18 cellular contexts compared by ENCODE assay signal in genomic region chr18:2411381-2411977, GRCh38.
DNase-seq lines count a peak whose midpoint lies in the region; TF ChIP-seq lines count a peak whose summit lies in the region.
"Had no signal": no experiment of that assay in that cellular context is flagged by ENCODE, and none has a peak within 500 bp of the region (broad histone marks: within the 10 kb centered on the region; RNA-seq: fewer than 3 reads in every experiment).

No MANE protein-coding gene starts in this region.

- no peak overlapping the region for H3K4me3 Mint-ChIP-seq in CD4-positive, alpha-beta memory T cell
- H3K4me3 Mint-ChIP-seq: naive B cell; stimulated activated naive CD8-positive, alpha-beta T cell treated with anti-CD3 and anti-CD28 coated beads, Interleukin-15, amount 100 ng/mL, for 72 hours had no signal

- no peaks in the 10 kb centered on the region for H3K36me3 ChIP-seq in CD4-positive, alpha-beta memory T cell (ENCODE audit: insufficient read depth, low read length)
- H3K36me3 ChIP-seq: BE2C had no signal

- H3K9me3 Mint-ChIP-seq in CD4-positive, alpha-beta memory T cell = no peaks in the 10 kb centered on the region
- H3K9me3 Mint-ChIP-seq: naive B cell; stimulated activated naive CD8-positive, alpha-beta T cell treated with anti-CD3 and anti-CD28 coated beads, Interleukin-15, amount 100 ng/mL, for 72 hours had no signal

- no peak overlapping the region for H3K27ac ChIP-seq in CD4-positive, alpha-beta memory T cell (ENCODE audit: low read depth, low read length)

- H3K4me1 Mint-ChIP-seq in CD4-positive, alpha-beta memory T cell = no peaks in the 10 kb centered on the region
- H3K4me1 Mint-ChIP-seq: naive B cell; stimulated activated naive CD8-positive, alpha-beta T cell treated with anti-CD3 and anti-CD28 coated beads, Interleukin-15, amount 100 ng/mL, for 72 hours had no signal

- H3K9me3 ChIP-seq in CD4-positive, alpha-beta memory T cell (ENCODE audit: control insufficient read depth in 1 of 2, low read length in 2 of 2) = no peaks in the 10 kb centered on the region
- H3K9me3 ChIP-seq: BE2C had no signal

- no peak overlapping the region for H3K4me3 ChIP-seq in cardiac fibroblast (replicated peaks in 1 of 2; ENCODE audit: low read depth in 2 of 2, low read length in 2 of 2)
- no peak overlapping the region for H3K4me3 ChIP-seq in CD4-positive, alpha-beta memory T cell (ENCODE audit: low read length in 2 of 2)

- peak; percentile 82 for DNase-seq in DMS53 (lab: John Stamatoyannopoulos, UW)
- DNase-seq in LoVo (ENCODE audit: low spot score) = peak; percentile 11
- peak; percentile 17 to 31 for DNase-seq in cardiac fibroblast (ENCODE audit: low read depth in 2 of 2)
- peak; percentile 82 for DNase-seq in kidney tubule cell (ENCODE audit: low spot score)
- no peak for DNase-seq in GM19240 (ENCODE audit: insufficient read length, low spot score)
- DNase-seq in head of caudate nucleus = no peak
- no peak for DNase-seq in NCI-H510A treated with DMSO at 0.1 percent for 48 hours (lab: John Stamatoyannopoulos, UW)
- no peak for DNase-seq in CD4-positive, alpha-beta memory T cell
- DNase-seq: activated naive CD4-positive, alpha-beta T cell; BE2C; cerebellar nuclear complex; foreskin melanocyte; left colon; naive B cell; NCI-H1092; NCI-H446; stimulated activated naive CD8-positive, alpha-beta T cell treated with anti-CD3 and anti-CD28 coated beads, Interleukin-15, amount 100 ng/mL, for 72 hours; T-helper 9 cell had no signal

- no peaks in the 10 kb centered on the region for H3K36me3 Mint-ChIP-seq in CD4-positive, alpha-beta memory T cell
- H3K36me3 Mint-ChIP-seq: naive B cell had no signal

- CTCF ChIA-PET in CD4-positive, alpha-beta memory T cell (lab: Charles Lee; ENCODE audit: partially characterized antibody) = no interaction called here

- no peak overlapping the region for H3K27ac Mint-ChIP-seq in CD4-positive, alpha-beta memory T cell
- H3K27ac Mint-ChIP-seq: stimulated activated naive CD8-positive, alpha-beta T cell treated with anti-CD3 and anti-CD28 coated beads, Interleukin-15, amount 100 ng/mL, for 72 hours had no signal

- TF ChIP-seq CTCF in cardiac fibroblast (IDR thresholded peaks at IDR 0.05; ENCODE audit: low read depth, low read length) = no peak

- POLR2A ChIA-PET in CD4-positive, alpha-beta memory T cell (lab: Charles Lee; ENCODE audit: partially characterized antibody) = no interaction called here

- no peaks in the 10 kb centered on the region for H3K4me1 ChIP-seq in CD4-positive, alpha-beta memory T cell (ENCODE audit: insufficient read depth, low read length)
- H3K4me1 ChIP-seq: BE2C had no signal

- no peaks in the 10 kb centered on the region for H3K27me3 ChIP-seq in CD4-positive, alpha-beta memory T cell (ENCODE audit: insufficient read depth, low read length)
- H3K27me3 ChIP-seq: BE2C had no signal

- H3K27me3 Mint-ChIP-seq in CD4-positive, alpha-beta memory T cell = peaks cover 4 to 9% of the 10 kb centered on the region in 2 donors

- intact Hi-C loops in head of caudate nucleus (cut with DNase I) = no loop called here
- intact Hi-C loops in CD4-positive, alpha-beta memory T cell (cut with micrococcal nuclease) = no loop called here

Comparison
In these comparisons a context has a peak if more than half of its experiments do, and no peak if none do; other contexts are left out.
1. DNase-seq: peak in DMS53 (single experiment), LoVo (single experiment), cardiac fibroblast (2 of 2) and kidney tubule cell (single experiment); none in GM19240 (single experiment), head of caudate nucleus (0 of 42), NCI-H510A treated with DMSO at 0.1 percent for 48 hours (single experiment) and CD4-positive, alpha-beta memory T cell (0 of 5).